In the genomic region with DNA sequence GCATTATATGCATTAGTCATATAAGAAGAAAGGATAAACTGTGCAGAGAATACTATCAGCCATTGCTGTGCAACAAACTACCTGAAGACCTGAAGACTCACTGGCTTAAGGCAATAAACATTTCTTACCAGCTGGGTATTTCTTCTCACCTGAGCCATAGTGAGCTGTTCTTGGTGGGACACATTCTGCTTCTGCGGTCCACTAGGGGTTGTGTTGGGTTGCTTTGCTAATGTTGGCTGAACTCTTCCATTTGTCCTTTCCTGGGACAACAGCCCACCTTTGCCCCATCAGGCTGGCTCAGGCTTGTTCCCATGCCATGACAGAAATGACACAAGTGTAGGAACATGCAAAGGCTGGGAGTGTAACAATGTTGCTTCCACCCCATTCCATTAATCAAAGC, we compare ENCODE assay signal across 16 cellular contexts.
DNase-seq lines count a peak whose midpoint lies in the region; FAIRE-seq and TF ChIP-seq lines count a peak whose summit lies in the region.
"Had no signal": no experiment of that assay in that cellular context is flagged by ENCODE, and none has a peak within 500 bp of the region (broad histone marks: within the 10 kb centered on the region; RNA-seq: fewer than 3 reads in every experiment).

No MANE protein-coding gene starts in this region.

- H3T11ph ChIP-seq in H9 (ENCODE audit: low read length), result no peak overlapping the region

- no peaks in the 10 kb centered on the region for H3K9me3 Mint-ChIP-seq in H9
- peaks cover 5% of the 10 kb centered on the region for H3K9me3 Mint-ChIP-seq in activated T-cell treated with anti-CD3 and anti-CD28 coated beads, Interleukin-2, amount 50 U/mL, for 24 hours

- no peaks in the 10 kb centered on the region for H3K79me1 ChIP-seq in H9 (ENCODE audit: insufficient read depth, low read depth, low read length, poor library complexity, severe bottlenecking)
- H3K79me1 ChIP-seq in H1 (ENCODE audit: low read depth, low read length), result no peaks in the 10 kb centered on the region
- no peaks in the 10 kb centered on the region for H3K79me1 ChIP-seq in mesendoderm (ENCODE audit: low read length)

- peak in 1 of 2 experiments; percentile 37; a peak in 2 of 4 replicates for TF ChIP-seq RAD21 in H1 (IDR thresholded peaks at IDR 0.05 in 1 of 2, conservative IDR thresholded peaks at IDR 0.05 in 1 of 2; ENCODE audit: low read depth in 2 of 2, low read length in 2 of 2)

- H4K5ac ChIP-seq in H9 (ENCODE audit: insufficient read length, low read depth, low read length), result no peak overlapping the region
- no peak overlapping the region for H4K5ac ChIP-seq in H1 (ENCODE audit: insufficient read length, low read depth, low read length)
- no peak overlapping the region for H4K5ac ChIP-seq in mesendoderm (ENCODE audit: low read length)

- TF ChIP-seq POLR2A in H1 (IDR thresholded peaks at IDR 0.05; ENCODE audit: control extremely low read depth in 1 of 2, low read depth in 2 of 2, low read length in 2 of 2), result no peak

- TF ChIP-seq EP300 in H1 (IDR thresholded peaks at IDR 0.05; ENCODE audit: borderline replicate concordance in 1 of 2, low read depth in 2 of 2, low read length in 2 of 2), result no peak

- TF ChIP-seq CTCF in BE2C (IDR thresholded peaks at IDR 0.05; ENCODE audit: low read depth, low read length) (peak; percentile 20; the same call in 1 of the 2 replicates), H9 (conservative IDR thresholded peaks at IDR 0.05) (peak; percentile 30; the same call in 2 of the 3 replicates), H1 (IDR thresholded peaks at IDR 0.05; ENCODE audit: control extremely low read depth in 1 of 3, insufficient read depth in 1 of 3, low read depth in 1 of 3, low read length in 3 of 3) (peak in 2 of 3 experiments; percentile 26 to 35; a peak in 3 of 4 replicates), GM13976 (IDR thresholded peaks at IDR 0.05; ENCODE audit: borderline replicate concordance, control extremely low read depth, extremely low read depth, insufficient read depth, missing control alignments) (no peak)

- H2BK15ac ChIP-seq in H9 (ENCODE audit: low read depth, low read length), result no peak overlapping the region
- H2BK15ac ChIP-seq in H1 (ENCODE audit: low read length), result no peak overlapping the region
- no peak overlapping the region for H2BK15ac ChIP-seq in mesendoderm (replicated peaks; ENCODE audit: low read depth)

- H3K4ac ChIP-seq in H9 (ENCODE audit: low read depth, low read length) (no peak overlapping the region), H1 (replicated peaks; ENCODE audit: insufficient read length, low read depth, low read length) (no peak overlapping the region), mesendoderm (ENCODE audit: low read depth, low read length) (no peak overlapping the region)

- no peak overlapping the region for H2BK5ac ChIP-seq in H9 (ENCODE audit: insufficient read length, low read length)
- H2BK5ac ChIP-seq in H1 (ENCODE audit: low read depth, low read length), result no peak overlapping the region
- no peak overlapping the region for H2BK5ac ChIP-seq in mesendoderm (ENCODE audit: low read length)

- H3K18ac ChIP-seq in H9 (ENCODE audit: insufficient read length, low read depth, low read length) (no peak overlapping the region), H1 (ENCODE audit: extremely low read depth, low read length) (no peak overlapping the region), mesendoderm (ENCODE audit: low read length) (no peak overlapping the region)

- no peak overlapping the region for H2BK20ac ChIP-seq in H9 (ENCODE audit: low read depth, low read length, poor library complexity, severe bottlenecking)
- no peak overlapping the region for H2BK20ac ChIP-seq in H1 (ENCODE audit: low read length)

- H3K79me2 ChIP-seq in H9 (ENCODE audit: insufficient read depth, low read length) (no peaks in the 10 kb centered on the region), H1 (ENCODE audit: control insufficient read depth in 1 of 2, insufficient read depth in 2 of 2, low read length in 2 of 2) (no peaks in the 10 kb centered on the region), mesendoderm (ENCODE audit: control insufficient read depth, insufficient read depth, low read length) (no peaks in the 10 kb centered on the region)

- no peak overlapping the region for H2AK5ac ChIP-seq in H9 (ENCODE audit: insufficient read length, low read length)
- no peak overlapping the region for H2AK5ac ChIP-seq in H1 (ENCODE audit: low read depth, low read length)
- no peak overlapping the region for H2AK5ac ChIP-seq in mesendoderm (ENCODE audit: low read length)

- H3K27me3 ChIP-seq in BE2C (no peaks in the 10 kb centered on the region), H9 (ENCODE audit: insufficient read depth, low read length) (no peaks in the 10 kb centered on the region), H1 (replicated peaks in 1 of 4; ENCODE audit: control insufficient read depth in 3 of 4, extremely low read depth in 1 of 4, insufficient read depth in 3 of 4, low read length in 3 of 4) (no peaks in the 10 kb centered on the region), mesendoderm (ENCODE audit: insufficient read depth, low read length, poor library complexity) (no peaks in the 10 kb centered on the region)

- DNase-seq in BE2C (no peak), H9 (no peak), H1 (ENCODE audit: low read depth in 1 of 2, low spot score in 2 of 2) (no peak), mesendoderm (peak; percentile 30), GM13976 (ENCODE audit: low spot score) (no peak), HuH-7 (ENCODE audit: low spot score) (no peak)
- DNase-seq in activated T-cell treated with anti-CD3 and anti-CD28 coated beads, Interleukin-2, amount 50 U/mL, for 24 hours, result no peak
- DNase-seq: ACHN; C1 segment of cervical spinal cord; Calu3; CD4-positive, alpha-beta T cell; DMS 273 treated with DMSO at 0.1 percent for 48 hours; GM23248; HCEC 1CT had no signal

- POLR2A ChIA-PET in H1 (lab: Charles Lee; ENCODE audit: partially characterized antibody), result no interaction called here

- H3K9ac ChIP-seq in H9 (ENCODE audit: extremely low read depth, insufficient read length, low read length) (no peak overlapping the region), H1 (replicated peaks in 1 of 4; ENCODE audit: extremely low read depth in 1 of 4, low read depth in 3 of 4, low read length in 3 of 4) (no peak overlapping the region), mesendoderm (ENCODE audit: low read length) (no peak overlapping the region)
- H3K9ac ChIP-seq: GM23248 had no signal

- no peak overlapping the region for H3K4me2 ChIP-seq in H9 (ENCODE audit: insufficient read depth, insufficient read length, low read length)
- H3K4me2 ChIP-seq in H1 (ENCODE audit: insufficient read depth in 1 of 2, low read depth in 2 of 2, low read length in 2 of 2), result no peak overlapping the region
- H3K4me2 ChIP-seq in mesendoderm (ENCODE audit: low read length), result no peak overlapping the region

- peak; percentile 7 for FAIRE-seq in H1 (lab: Jason Lieb, UNC)
- FAIRE-seq: GM18507 had no signal

- H3K27ac Mint-ChIP-seq in H9, result no peak overlapping the region
- H3K27ac Mint-ChIP-seq in activated T-cell treated with anti-CD3 and anti-CD28 coated beads, Interleukin-2, amount 50 U/mL, for 24 hours, result no peak overlapping the region
- H3K27ac Mint-ChIP-seq: CD4-positive, alpha-beta T cell had no signal

- H3K4me3 ChIP-seq in BE2C (ENCODE audit: low read depth, low read length) (no peak overlapping the region), H1 (ENCODE audit: extremely low read depth in 1 of 4, insufficient read depth in 2 of 4, low read depth in 3 of 4, low read length in 4 of 4) (no peak overlapping the region), mesendoderm (ENCODE audit: low read length) (no peak overlapping the region)
- H3K4me3 ChIP-seq: GM23248 had no signal

- H3K14ac ChIP-seq in H9 (ENCODE audit: insufficient read depth, low read length), result no peak overlapping the region
- H3K14ac ChIP-seq in H1 (ENCODE audit: insufficient read length), result no peak overlapping the region

- no peak overlapping the region for H2BK120ac ChIP-seq in H9 (ENCODE audit: low read depth, low read length, poor library complexity, severe bottlenecking)
- no peak overlapping the region for H2BK120ac ChIP-seq in H1 (replicated peaks; ENCODE audit: low read depth, low read length)
- H2BK120ac ChIP-seq in mesendoderm (ENCODE audit: low read depth, low read length), result no peak overlapping the region

- H3K23me2 ChIP-seq in H9 (ENCODE audit: insufficient read length, low read depth, low read length, poor library complexity, severe bottlenecking) (no peaks in the 10 kb centered on the region), H1 (ENCODE audit: low read depth, low read length) (no peaks in the 10 kb centered on the region)

- no CpG with 5 or more reads among the region's 1 CpG for WGBS in H9 (ENCODE audit: extremely low coverage, insufficient read length, low lambda C conversion rate)
- 95% methylated on average over 1 of the region's 1 CpG; no CpG with 5 or more reads in 1 of the 2 experiments for WGBS in H1 (ENCODE audit: extremely low coverage in 1 of 2, insufficient coverage in 1 of 2, insufficient read length in 1 of 2, insufficient replicate concordance in 2 of 2, low coverage in 1 of 2, low lambda C conversion rate in 2 of 2, missing lambda C conversion rate in 1 of 2), 2 experiments
- no CpG with 5 or more reads among the region's 1 CpG for WGBS in mesendoderm (ENCODE audit: extremely low coverage, insufficient coverage, low lambda C conversion rate)

- H2AFZ ChIP-seq in H9 (ENCODE audit: low read length) (no peak overlapping the region), H1 (ENCODE audit: low read length) (no peak overlapping the region)
- H2AFZ ChIP-seq: GM23248 had no signal

- in situ Hi-C loops in GM13976 (cut with MboI; ENCODE audit: low sequenced_read_pairs, unreplicated experiment), result no loop called here

- no peaks in the 10 kb centered on the region for H3K36me3 ChIP-seq in BE2C
- no peaks in the 10 kb centered on the region for H3K36me3 ChIP-seq in H1 (ENCODE audit: control insufficient read depth in 2 of 4, insufficient read depth in 4 of 4, low read length in 3 of 4)
- no peaks in the 10 kb centered on the region for H3K36me3 ChIP-seq in mesendoderm (ENCODE audit: control insufficient read depth, insufficient read depth, low read length)

- no peak overlapping the region for H3K4me3 Mint-ChIP-seq in H9
- H3K4me3 Mint-ChIP-seq in activated T-cell treated with anti-CD3 and anti-CD28 coated beads, Interleukin-2, amount 50 U/mL, for 24 hours, result no peak overlapping the region
- H3K4me3 Mint-ChIP-seq: CD4-positive, alpha-beta T cell had no signal

- H3K9me3 ChIP-seq in BE2C, result no peaks in the 10 kb centered on the region
- H3K9me3 ChIP-seq in H9 (ENCODE audit: control insufficient read depth, low read depth, low read length), result no peaks in the 10 kb centered on the region
- no peaks in the 10 kb centered on the region for H3K9me3 ChIP-seq in H1 (ENCODE audit: insufficient read depth in 2 of 2, low read depth in 1 of 2, low read length in 1 of 2)

- H3K4me1 Mint-ChIP-seq in H9, result peaks cover 8 to 12% of the 10 kb centered on the region in 2 experiments; a peak in 3 of 4 replicates
- no peaks in the 10 kb centered on the region for H3K4me1 Mint-ChIP-seq in activated T-cell treated with anti-CD3 and anti-CD28 coated beads, Interleukin-2, amount 50 U/mL, for 24 hours (ENCODE audit: low read depth)

- CTCF ChIA-PET in H1 (lab: Charles Lee; ENCODE audit: partially characterized antibody), result interaction anchor here (0.7 kb wide), 1 partner anchor 103 kb away, joined by 3 read pairs; no protein-coding TSS in a partner anchor

- no peaks in the 10 kb centered on the region; the same call in 1 of the 2 replicates for H3K4me1 ChIP-seq in BE2C
- H3K4me1 ChIP-seq in H9 (ENCODE audit: insufficient read depth, low read length), result no peaks in the 10 kb centered on the region
- H3K4me1 ChIP-seq in H1 (replicated peaks in 1 of 4; ENCODE audit: control insufficient read depth in 3 of 4, insufficient read depth in 4 of 4, low read length in 3 of 4), result no peaks in the 10 kb centered on the region
- H3K4me1 ChIP-seq in mesendoderm (ENCODE audit: control insufficient read depth, low read depth, low read length), result no peaks in the 10 kb centered on the region

- H3K36me3 Mint-ChIP-seq in H9 (ENCODE audit: insufficient read depth in 1 of 3, low read depth in 3 of 3), result no peaks in the 10 kb centered on the region
- H3K36me3 Mint-ChIP-seq in activated T-cell treated with anti-CD3 and anti-CD28 coated beads, Interleukin-2, amount 50 U/mL, for 24 hours (ENCODE audit: low read depth), result no peaks in the 10 kb centered on the region

- H4K8ac ChIP-seq in H9 (replicated peaks; ENCODE audit: insufficient read length, low read depth, low read length), result no peak overlapping the region
- no peak overlapping the region; the same call in 1 of the 2 replicates for H4K8ac ChIP-seq in H1 (ENCODE audit: extremely low read depth, insufficient read depth, low read length)
- H4K8ac ChIP-seq in mesendoderm (ENCODE audit: low read depth, low read length), result no peak overlapping the region

- no peaks in the 10 kb centered on the region for H4K20me1 ChIP-seq in H9 (ENCODE audit: control insufficient read depth, insufficient read depth, insufficient read length)
- H4K20me1 ChIP-seq in H1 (replicated peaks in 1 of 2; ENCODE audit: control insufficient read depth in 1 of 2, insufficient read depth in 2 of 2, low read length in 2 of 2), result no peaks in the 10 kb centered on the region

- H3K56ac ChIP-seq in H9 (ENCODE audit: insufficient read length, low read depth, low read length), result no peak overlapping the region
- H3K56ac ChIP-seq in H1 (replicated peaks; ENCODE audit: insufficient read length, low read depth, low read length), result no peak overlapping the region
- no peak overlapping the region for H3K56ac ChIP-seq in mesendoderm (ENCODE audit: low read length)

- H4K91ac ChIP-seq in H9 (ENCODE audit: insufficient read length, low read depth, low read length), result no peak overlapping the region
- H4K91ac ChIP-seq in H1 (replicated peaks; ENCODE audit: insufficient read length, low read length), result no peak overlapping the region

- H3K27ac ChIP-seq in H9 (ENCODE audit: insufficient read length, low read depth, low read length), result no peak overlapping the region
- no peak overlapping the region for H3K27ac ChIP-seq in H1 (ENCODE audit: low read depth, low read length)
- no peak overlapping the region for H3K27ac ChIP-seq in mesendoderm (ENCODE audit: low read depth, low read length)
- H3K27ac ChIP-seq: GM23248, HL-60 had no signal

- H3K27me3 Mint-ChIP-seq in H9 (ENCODE audit: low read depth), result no peaks in the 10 kb centered on the region
- H3K27me3 Mint-ChIP-seq in activated T-cell treated with anti-CD3 and anti-CD28 coated beads, Interleukin-2, amount 50 U/mL, for 24 hours, result no peaks in the 10 kb centered on the region
- H3K27me3 Mint-ChIP-seq: CD4-positive, alpha-beta T cell had no signal

- H2BK12ac ChIP-seq in H9 (ENCODE audit: insufficient read length, low read depth, low read length) (no peak overlapping the region), H1 (ENCODE audit: low read depth, low read length) (no peak overlapping the region)

- H3K23ac ChIP-seq in H9 (ENCODE audit: insufficient read length, low read depth, low read length) (no peak overlapping the region), H1 (ENCODE audit: insufficient read length) (no peak overlapping the region), mesendoderm (ENCODE audit: low read length) (no peak overlapping the region)
